In genomic region chr17:42178817-42179216, GRCh38 we compare ENCODE assay signal across 1 cellular context.
A peak's percentile ranks its signal among the peaks of the same experiment; 100 is the strongest.
TF ChIP-seq lines count a peak whose summit lies in the region.

No MANE protein-coding gene starts in this region.

TF ChIP-seq in GM12878, 131 proteins besides CTCF, POLR2A, EP300 and RAD21 (continues in another document):
- TF ChIP-seq SUPT20H (IDR thresholded peaks at IDR 0.05; ENCODE audit: borderline replicate concordance, control insufficient read depth, low read depth, low read length) (no peak), SIX5 (IDR thresholded peaks at IDR 0.05; ENCODE audit: low read depth, low read length, severe bottlenecking) (no peak), POU2F2 (IDR thresholded peaks at IDR 0.05; ENCODE audit: borderline replicate concordance, low read depth, low read length) (no peak), IRF3 (IDR thresholded peaks at IDR 0.05) (no peak), NR2C1 (IDR thresholded peaks at IDR 0.05) (peak; percentile 37; the same call in 1 of the 2 replicates), ZNF592 (IDR thresholded peaks at IDR 0.05) (no peak), SREBF1 (IDR thresholded peaks at IDR 0.05; ENCODE audit: low read length) (no peak), CHD4 (IDR thresholded peaks at IDR 0.05) (no peak), RFX5 (IDR thresholded peaks at IDR 0.05; ENCODE audit: low read depth, low read length) (no peak), NFIC (IDR thresholded peaks at IDR 0.05; ENCODE audit: low read depth, low read length) (no peak), POLR2AphosphoS2 (IDR thresholded peaks at IDR 0.05; ENCODE audit: low read depth, low read length) (no peak), SIN3A (IDR thresholded peaks at IDR 0.05; ENCODE audit: low read depth, low read length) (no peak), ZBTB33 (IDR thresholded peaks at IDR 0.05) (no peak), FOXM1 (IDR thresholded peaks at IDR 0.05; ENCODE audit: low read depth, low read length) (no peak), SPI1 (IDR thresholded peaks at IDR 0.05; ENCODE audit: borderline replicate concordance, insufficient read depth, low read depth, low read length) (peak; percentile 36; the same call in 1 of the 2 replicates), MTA3 (IDR thresholded peaks at IDR 0.05; ENCODE audit: borderline replicate concordance, low read length) (no peak), ZNF207 (IDR thresholded peaks at IDR 0.05; ENCODE audit: borderline replicate concordance) (no peak), CUX1 (IDR thresholded peaks at IDR 0.05; ENCODE audit: insufficient replicate concordance, low read depth, low read length) (no peak), RAD51 (IDR thresholded peaks at IDR 0.05) (no peak), JUND (IDR thresholded peaks at IDR 0.05; ENCODE audit: low read depth, low read length) (no peak), SUZ12 (IDR thresholded peaks at IDR 0.05; ENCODE audit: unreplicated experiment) (no peak), CEBPZ (IDR thresholded peaks at IDR 0.05; ENCODE audit: low read depth, low read length) (no peak), NR2F1 (conservative IDR thresholded peaks at IDR 0.05) (peak; percentile 95), POLR2AphosphoS5 (IDR thresholded peaks at IDR 0.05; ENCODE audit: low read length) (no peak), CEBPB (IDR thresholded peaks at IDR 0.05; ENCODE audit: borderline replicate concordance in 1 of 2, low read depth in 2 of 2, low read length in 2 of 2) (no peak), ELK1 (IDR thresholded peaks at IDR 0.05; ENCODE audit: low read depth, low read length) (no peak), BHLHE40 (IDR thresholded peaks at IDR 0.05; ENCODE audit: borderline replicate concordance in 1 of 2, low read depth in 2 of 2, low read length in 1 of 2) (no peak), TCF12 (IDR thresholded peaks at IDR 0.05; ENCODE audit: low read depth, low read length) (peak; percentile 33; the same call in 1 of the 2 replicates), IKZF1 (conservative IDR thresholded peaks at IDR 0.05) (peak; percentile 79; the same call in 1 of the 2 replicates), ESRRA (IDR thresholded peaks at IDR 0.05; ENCODE audit: low read length) (peak; percentile 96), ASH2L (IDR thresholded peaks at IDR 0.05; ENCODE audit: borderline replicate concordance, low read depth) (no peak), RB1 (IDR thresholded peaks at IDR 0.05; ENCODE audit: borderline replicate concordance) (no peak), MYB (IDR thresholded peaks at IDR 0.05; ENCODE audit: borderline replicate concordance, low read depth, low read length) (no peak), ZNF217 (IDR thresholded peaks at IDR 0.05) (no peak), IRF4 (IDR thresholded peaks at IDR 0.05; ENCODE audit: low read depth, low read length) (no peak), ZBTB40 (IDR thresholded peaks at IDR 0.05; ENCODE audit: borderline replicate concordance) (no peak)
